In genomic region chr4:105951198-105951597, GRCh38 we compare ENCODE assay signal across 1 cellular context.
TF ChIP-seq lines count a peak whose summit lies in the region.

No MANE protein-coding gene starts in this region.

TF ChIP-seq in GM23338, 12 proteins besides CTCF, POLR2A, EP300 and RAD21 (continued from another document):
- TF ChIP-seq NANOG (IDR thresholded peaks at IDR 0.05; ENCODE audit: borderline replicate concordance) = no peak
- TF ChIP-seq ETS1 (IDR thresholded peaks at IDR 0.05) = no peak
- TF ChIP-seq ZNF114 (CRISPR knock-in tag; IDR thresholded peaks at IDR 0.05) = no peak
